Comparison of ENCODE assay signal across 10 cellular contexts in genomic region chr7:27110977-27111752, GRCh38. TPM values are rescaled to one million over a fixed set of nuclear protein-coding genes. Genes with fewer than 3 reads are reported as not detected.
DNase-seq lines count a peak whose midpoint lies in the region; FAIRE-seq and TF ChIP-seq lines count a peak whose summit lies in the region.
"Had no signal": no experiment of that assay in that cellular context is flagged by ENCODE, and none has a peak within 500 bp of the region (broad histone marks: within the 10 kb centered on the region; RNA-seq: fewer than 3 reads in every experiment).

No MANE protein-coding gene starts in this region.

- no peak overlapping the region for H3K9ac ChIP-seq in parathyroid adenoma
- H3K9ac ChIP-seq: BLaER1 treated with 17β-estradiol and CSF1 and Interleukin-3, amounts not matched to agents 10 nM and 100 nM had no signal

- no peaks in the 10 kb centered on the region for H4K20me1 ChIP-seq in PC-9 (ENCODE audit: insufficient read depth)
- H4K20me1 ChIP-seq: BLaER1 treated with 17β-estradiol and CSF1 and Interleukin-3, amounts not matched to agents 10 nM and 100 nM had no signal

- peak; percentile 61 for DNase-seq in AG08396 (ENCODE audit: low spot score)
- DNase-seq in PC-9, result peak; percentile 52 to 85
- DNase-seq in esophagus muscularis mucosa (ENCODE audit: extremely low spot score), result no peak
- DNase-seq in BE2C, result no peak
- DNase-seq in activated T-cell treated with anti-CD3 and anti-CD28 coated beads, Interleukin-2, amount 50 U/mL, for 48 hours, result no peak
- no peak for DNase-seq in GM19239 (ENCODE audit: insufficient read length, low spot score)
- DNase-seq in NCI-H1105 (lab: John Stamatoyannopoulos, UW), result no peak
- DNase-seq: activated CD8-positive, alpha-beta memory T cell treated with anti-CD3 and anti-CD28 coated beads for 24 hours had no signal

- H3K4me2 ChIP-seq in PC-9 (peak overlapping the region; percentile 87), parathyroid adenoma (ENCODE audit: low read length) (peak overlapping the region; percentile 86)
- H3K4me2 ChIP-seq: BLaER1 treated with 17β-estradiol and CSF1 and Interleukin-3, amounts not matched to agents 10 nM and 100 nM had no signal

- intact Hi-C loops in PC-9 (cut with micrococcal nuclease; ENCODE audit: unreplicated experiment), result loop anchor here (1.0 to 10.0 kb wide), 3 partner anchors 84 to 634 kb away; partner anchors contain the start of gene TAX1BP1
- intact Hi-C loops in esophagus muscularis mucosa (cut with DNase I), result no loop called here

- no peak for TF ChIP-seq CTCF in PC-9 (conservative IDR thresholded peaks at IDR 0.05)
- TF ChIP-seq CTCF in esophagus muscularis mucosa (IDR thresholded peaks at IDR 0.05), result no peak
- no peak for TF ChIP-seq CTCF in parathyroid adenoma (IDR thresholded peaks at IDR 0.05)
- TF ChIP-seq CTCF in BE2C (IDR thresholded peaks at IDR 0.05; ENCODE audit: low read depth, low read length), result no peak

- H3K27ac ChIP-seq in PC-9 (peak overlapping the region; percentile 92), esophagus muscularis mucosa (replicated peaks in 1 of 4) (peak overlapping the region; percentile 96 to 100 (median 99)), parathyroid adenoma (peak overlapping the region; percentile 24)
- H3K27ac ChIP-seq: BLaER1 treated with 17β-estradiol and CSF1 and Interleukin-3, amounts not matched to agents 10 nM and 100 nM had no signal

- H3K27me3 ChIP-seq in PC-9 (ENCODE audit: insufficient read depth, low read depth), result no peaks in the 10 kb centered on the region
- H3K27me3 ChIP-seq in esophagus muscularis mucosa, result no peaks in the 10 kb centered on the region
- H3K27me3 ChIP-seq in parathyroid adenoma (ENCODE audit: control insufficient read depth, insufficient read depth, low read length), result no peaks in the 10 kb centered on the region
- H3K27me3 ChIP-seq in BE2C, result peaks cover 95% of the 10 kb centered on the region
- H3K27me3 ChIP-seq: BLaER1 treated with 17β-estradiol and CSF1 and Interleukin-3, amounts not matched to agents 10 nM and 100 nM had no signal

- H3K4me1 ChIP-seq in PC-9 (replicated peaks; ENCODE audit: insufficient read depth), result peaks cover 29% of the 10 kb centered on the region
- H3K4me1 ChIP-seq in esophagus muscularis mucosa, result peaks cover 38 to 81% (median 62%) of the 10 kb centered on the region in 4 donors
- H3K4me1 ChIP-seq in parathyroid adenoma, result no peaks in the 10 kb centered on the region
- H3K4me1 ChIP-seq in BE2C, result no peaks in the 10 kb centered on the region
- H3K4me1 ChIP-seq: BLaER1 treated with 17β-estradiol and CSF1 and Interleukin-3, amounts not matched to agents 10 nM and 100 nM had no signal

- 24% methylated on average over 8 of the region's 8 CpGs for WGBS in esophagus muscularis mucosa

- peaks cover 89% of the 10 kb centered on the region for H3K79me2 ChIP-seq in PC-9 (ENCODE audit: low read depth)
- no peaks in the 10 kb centered on the region for H3K79me2 ChIP-seq in parathyroid adenoma

- H3K9me3 ChIP-seq in PC-9 (ENCODE audit: insufficient read depth, low read depth) (no peaks in the 10 kb centered on the region), esophagus muscularis mucosa (no peaks in the 10 kb centered on the region), parathyroid adenoma (ENCODE audit: control insufficient read depth, low read length) (no peaks in the 10 kb centered on the region), BE2C (no peaks in the 10 kb centered on the region)

- H3F3A ChIP-seq in PC-9 (ENCODE audit: insufficient read depth, low read depth), result peaks cover 64% of the 10 kb centered on the region

- CTCF ChIA-PET in PC-9 (lab: Charles Lee), result interaction anchor here (0.8 kb wide), 1 partner anchor 29 kb away, joined by 3 read pairs; no protein-coding TSS in a partner anchor

- FAIRE-seq in GM19239 (lab: Jason Lieb, UNC), result no peak

- TF ChIP-seq POLR2A in esophagus muscularis mucosa (IDR thresholded peaks at IDR 0.05; ENCODE audit: low read depth), result no peak

- H3K36me3 ChIP-seq in PC-9 (ENCODE audit: low read depth) (peaks cover 45% of the 10 kb centered on the region), esophagus muscularis mucosa (no peaks in the 10 kb centered on the region), parathyroid adenoma (ENCODE audit: control insufficient read depth, insufficient read depth, low read length) (no peaks in the 10 kb centered on the region), BE2C (no peaks in the 10 kb centered on the region)
- H3K36me3 ChIP-seq: BLaER1 treated with 17β-estradiol and CSF1 and Interleukin-3, amounts not matched to agents 10 nM and 100 nM had no signal

- TF ChIP-seq EP300 in esophagus muscularis mucosa (IDR thresholded peaks at IDR 0.05), result no peak

- no peaks in the 10 kb centered on the region for H3K9me2 ChIP-seq in PC-9 (ENCODE audit: insufficient read depth)

- no TSS peak for BruUV-seq in PC-9 (replicated peaks; lab: Mats Ljungman, UMichigan)

- H2AFZ ChIP-seq in PC-9 (no peak overlapping the region), parathyroid adenoma (no peak overlapping the region)

- H3K4me3 ChIP-seq in PC-9 (peak overlapping the region; percentile 80), esophagus muscularis mucosa (peak overlapping the region; percentile 45 to 88 (median 72)), parathyroid adenoma (ENCODE audit: low read depth, low read length) (peak overlapping the region; percentile 97), BE2C (ENCODE audit: low read depth, low read length) (no peak overlapping the region)
- H3K4me3 ChIP-seq: BLaER1 treated with 17β-estradiol and CSF1 and Interleukin-3, amounts not matched to agents 10 nM and 100 nM had no signal

- POLR2A ChIA-PET in PC-9 (lab: Charles Lee; ENCODE audit: unreplicated experiment), result no interaction called here

RNA-seq across cellular contexts. Expression of gene HOXA2, which starts 8.7 kb away (rescaled TPM):
- total RNA-seq in PC-9 (2021) (6.1 and 6.5 TPM in 2 replicates), esophagus muscularis mucosa (1 to 10 TPM; 3.3 to 5.4 (median 4.4) TPM)
- not detected for polyA plus RNA-seq in BE2C (2012; ENCODE audit: insufficient read depth, insufficient read length, low read depth)

RNA-seq across cellular contexts. Expression of gene HOXA1, which starts 15.4 kb away (rescaled TPM):
- total RNA-seq in PC-9 (2021) (2.0 and 2.2 TPM in 2 replicates), esophagus muscularis mucosa (1 to 10 TPM in 1 of 4 donors, under 1 TPM in 3; 0.17 to 1.4 (median 0.56) TPM)
- polyA plus RNA-seq in BE2C (2012; ENCODE audit: insufficient read depth, insufficient read length, low read depth), result not detected

RNA-seq across cellular contexts. Expression of gene HOXA4, which starts 19.4 kb away (rescaled TPM):
- total RNA-seq in PC-9 (2021) (not detected in 2 replicates), esophagus muscularis mucosa (10 to 100 TPM; 12.5 to 26.8 (median 18.1) TPM)
- polyA plus RNA-seq in BE2C (2012; ENCODE audit: insufficient read depth, insufficient read length, low read depth), result not detected

RNA-seq across cellular contexts. Expression of gene HOXA5, which starts 32.3 kb away (rescaled TPM):
- total RNA-seq in PC-9 (2021) (0.63 and 1.0 TPM in 2 replicates), esophagus muscularis mucosa (10 to 100 TPM in 3 of 4 donors, 1 to 10 TPM in 1; 7.8 to 24.8 (median 14.7) TPM)
- polyA plus RNA-seq in BE2C (2012; ENCODE audit: insufficient read depth, insufficient read length, low read depth), result not detected

RNA-seq across cellular contexts. Expression of gene HOXA6, which starts 36.4 kb away (rescaled TPM):
- 0.65 and 1.2 TPM in 2 replicates for total RNA-seq in PC-9 (2021)
- total RNA-seq in esophagus muscularis mucosa, result under 1 TPM in 2 of 4 donors, not detected in 2; 0.66 to 0.92 TPM
- polyA plus RNA-seq in BE2C (2012; ENCODE audit: insufficient read depth, insufficient read length, low read depth), result not detected

Comparison
In these comparisons a context has a peak if more than half of its experiments do, and no peak if none do; other contexts are left out.
1. DNase-seq: peak in AG08396 (single experiment) and PC-9 (2 of 2); none in esophagus muscularis mucosa (single experiment), BE2C (single experiment), activated T-cell treated with anti-CD3 and anti-CD28 coated beads, Interleukin-2, amount 50 U/mL, for 48 hours (0 of 2), GM19239 (single experiment) and NCI-H1105 (single experiment).
2. H3K27ac ChIP-seq: peak in every context shown above with its lines; median percentile 99 in esophagus muscularis mucosa; 92 in PC-9; 24 in parathyroid adenoma.
3. RNA of gene HOXA4, which starts 19.4 kb away (total RNA-seq): 12.5 to 26.8 TPM in esophagus muscularis mucosa; not detected in PC-9; every median in the first group is over 10 times any median in the second.